ENCODE assay signal across 12 cellular contexts in genomic region chr10:6279540-6280267, GRCh38.
A peak's percentile ranks its signal among the peaks of the same experiment; 100 is the strongest.
DNase-seq lines count a peak whose midpoint lies in the region; ATAC-seq and TF ChIP-seq lines count a peak whose summit lies in the region.
"Had no signal": no experiment of that assay in that cellular context is flagged by ENCODE, and none has a peak within 500 bp of the region (broad histone marks: within the 10 kb centered on the region; RNA-seq: fewer than 3 reads in every experiment).

No MANE protein-coding gene starts in this region.

- H3K27me3 Mint-ChIP-seq in neural progenitor cell (ENCODE audit: insufficient read depth, low read depth): peaks cover 2% of the 10 kb centered on the region
- no peaks in the 10 kb centered on the region for H3K27me3 Mint-ChIP-seq in glutamatergic neuron (ENCODE audit: unreplicated experiment)
- no peaks in the 10 kb centered on the region for H3K27me3 Mint-ChIP-seq in activated T-cell treated with anti-CD3 and anti-CD28 coated beads, Interleukin-2, amount 50 U/mL, for 24 hours
- H3K27me3 Mint-ChIP-seq: effector memory CD8-positive, alpha-beta T cell had no signal

- H3K4me3 ChIP-seq in PC-3 (ENCODE audit: low read length) (no peak overlapping the region), neural progenitor cell (no peak overlapping the region)
- H3K4me3 ChIP-seq: prostate gland had no signal

- H2AFZ ChIP-seq in PC-3 (ENCODE audit: low read length): no peak overlapping the region
- H2AFZ ChIP-seq in neural progenitor cell (replicated peaks): no peak overlapping the region

- H3F3A ChIP-seq in PC-3 (ENCODE audit: low read length, unreplicated experiment): no peaks in the 10 kb centered on the region
- H3F3A ChIP-seq in neural progenitor cell (ENCODE audit: low read depth): no peaks in the 10 kb centered on the region

- POLR2A ChIA-PET in PC-3 (lab: Charles Lee; ENCODE audit: unreplicated experiment): no interaction called here

- H3K4me1 Mint-ChIP-seq in neural progenitor cell: peaks cover 47% of the 10 kb centered on the region
- H3K4me1 Mint-ChIP-seq in glutamatergic neuron (ENCODE audit: low read depth, unreplicated experiment): peaks cover 4% of the 10 kb centered on the region
- peaks cover 37% of the 10 kb centered on the region for H3K4me1 Mint-ChIP-seq in activated T-cell treated with anti-CD3 and anti-CD28 coated beads, Interleukin-2, amount 50 U/mL, for 24 hours (ENCODE audit: low read depth)

- H3K9me3 ChIP-seq in PC-3 (ENCODE audit: low read length) (no peaks in the 10 kb centered on the region), neural progenitor cell (ENCODE audit: low read depth) (no peaks in the 10 kb centered on the region)
- H3K9me3 ChIP-seq: prostate gland had no signal

- no peak overlapping the region for H3K4me2 ChIP-seq in PC-3 (ENCODE audit: low read length)
- H3K4me2 ChIP-seq in neural progenitor cell: no peak overlapping the region

- H3K36me3 Mint-ChIP-seq in neural progenitor cell: peaks cover 8% of the 10 kb centered on the region
- no peaks in the 10 kb centered on the region for H3K36me3 Mint-ChIP-seq in glutamatergic neuron (ENCODE audit: unreplicated experiment)
- peaks cover 16% of the 10 kb centered on the region for H3K36me3 Mint-ChIP-seq in activated T-cell treated with anti-CD3 and anti-CD28 coated beads, Interleukin-2, amount 50 U/mL, for 24 hours (ENCODE audit: low read depth)

- CTCF ChIA-PET in PC-3 (lab: Charles Lee): no interaction called here

- no peaks in the 10 kb centered on the region for H3K27me3 ChIP-seq in PC-3 (ENCODE audit: low read length)
- no peaks in the 10 kb centered on the region for H3K27me3 ChIP-seq in neural progenitor cell

- BruUV-seq in PC-3 (replicated peaks; lab: Mats Ljungman, UMichigan): no TSS peak

- no peaks in the 10 kb centered on the region for H4K20me1 ChIP-seq in PC-3 (ENCODE audit: low read length)
- H4K20me1 ChIP-seq in neural progenitor cell (ENCODE audit: low read depth): no peaks in the 10 kb centered on the region

- H3K4me3 Mint-ChIP-seq in neural progenitor cell: peak overlapping the region; percentile 69
- no peak overlapping the region for H3K4me3 Mint-ChIP-seq in glutamatergic neuron (ENCODE audit: unreplicated experiment)
- no peak overlapping the region for H3K4me3 Mint-ChIP-seq in activated T-cell treated with anti-CD3 and anti-CD28 coated beads, Interleukin-2, amount 50 U/mL, for 24 hours
- H3K4me3 Mint-ChIP-seq: effector memory CD8-positive, alpha-beta T cell had no signal

- H3K36me3 ChIP-seq in PC-3 (ENCODE audit: low read depth, low read length) (no peaks in the 10 kb centered on the region), neural progenitor cell (no peaks in the 10 kb centered on the region)
- H3K36me3 ChIP-seq: prostate gland had no signal

- intact Hi-C loops in PC-3 (cut with micrococcal nuclease): loop anchor here (5.0 kb wide), 1 partner anchor 77 kb away; the partner anchor contains the start of gene PFKFB3

- no peak for ATAC-seq in PC-3
- ATAC-seq in GM18511 (IDR thresholded peaks at IDR 0.05; ENCODE audit: unreplicated experiment): no peak
- ATAC-seq: effector memory CD8-positive, alpha-beta T cell had no signal

- DNase-seq in EH (ENCODE audit: low read depth) (peak; percentile 93), PC-3 (peak; percentile 7), fibroblast of gingiva (ENCODE audit: low read depth) (peak; percentile 24), neural progenitor cell (ENCODE audit: low spot score) (peak; percentile 10), NCI-H2171 treated with DMSO at 0.1 percent for 48 hours (lab: John Stamatoyannopoulos, UW) (no peak), glutamatergic neuron (no peak)
- DNase-seq in activated T-cell treated with anti-CD3 and anti-CD28 coated beads, Interleukin-2, amount 50 U/mL, for 24 hours: no peak
- DNase-seq: activated CD4-positive, CD25-positive, alpha-beta regulatory T cell treated with anti-CD3 and anti-CD28 coated beads, Interleukin-2, amount 50 U/mL, for 72 hours; effector memory CD8-positive, alpha-beta T cell; NCI-H1436 had no signal

- H3K9ac ChIP-seq in PC-3 (ENCODE audit: low read length): no peak overlapping the region
- no peak overlapping the region for H3K9ac ChIP-seq in neural progenitor cell

- peaks cover 13% of the 10 kb centered on the region for H3K4me1 ChIP-seq in PC-3 (ENCODE audit: insufficient read depth, low read length)
- H3K4me1 ChIP-seq in neural progenitor cell: no peaks in the 10 kb centered on the region
- H3K4me1 ChIP-seq: prostate gland had no signal

- H3K9me3 Mint-ChIP-seq in neural progenitor cell (peaks cover 6% of the 10 kb centered on the region), glutamatergic neuron (ENCODE audit: unreplicated experiment) (peaks cover 2% of the 10 kb centered on the region)
- peaks cover 8% of the 10 kb centered on the region for H3K9me3 Mint-ChIP-seq in activated T-cell treated with anti-CD3 and anti-CD28 coated beads, Interleukin-2, amount 50 U/mL, for 24 hours

- TF ChIP-seq CTCF in PC-3 (conservative IDR thresholded peaks at IDR 0.05; ENCODE audit: low read depth, low read length): no peak
- TF ChIP-seq CTCF in neural progenitor cell (IDR thresholded peaks at IDR 0.05): no peak
- no peak for TF ChIP-seq CTCF in glutamatergic neuron (IDR thresholded peaks at IDR 0.05; ENCODE audit: partially characterized antibody, unreplicated experiment)

- no peaks in the 10 kb centered on the region for H3K9me2 ChIP-seq in PC-3 (replicated peaks; ENCODE audit: low read length)

- no peak overlapping the region for H3K27ac ChIP-seq in PC-3 (ENCODE audit: low read length)
- no peak overlapping the region for H3K27ac ChIP-seq in neural progenitor cell

- H3K27ac Mint-ChIP-seq in neural progenitor cell: peak overlapping the region; percentile 92
- H3K27ac Mint-ChIP-seq in glutamatergic neuron (ENCODE audit: unreplicated experiment): no peak overlapping the region
- no peak overlapping the region for H3K27ac Mint-ChIP-seq in activated T-cell treated with anti-CD3 and anti-CD28 coated beads, Interleukin-2, amount 50 U/mL, for 24 hours
- H3K27ac Mint-ChIP-seq: effector memory CD8-positive, alpha-beta T cell had no signal

- H3K79me2 ChIP-seq in PC-3 (ENCODE audit: low read length) (no peaks in the 10 kb centered on the region), neural progenitor cell (ENCODE audit: low read depth) (no peaks in the 10 kb centered on the region)

Comparison
In these comparisons a context has a peak if more than half of its experiments do, and no peak if none do; other contexts are left out.
1. DNase-seq: peak in EH (single experiment), PC-3 (single experiment), fibroblast of gingiva (single experiment) and neural progenitor cell (single experiment); none in NCI-H2171 treated with DMSO at 0.1 percent for 48 hours (single experiment), glutamatergic neuron (single experiment) and activated T-cell treated with anti-CD3 and anti-CD28 coated beads, Interleukin-2, amount 50 U/mL, for 24 hours (single experiment).